1 cellular context compared by ENCODE assay signal in the genomic region with DNA sequence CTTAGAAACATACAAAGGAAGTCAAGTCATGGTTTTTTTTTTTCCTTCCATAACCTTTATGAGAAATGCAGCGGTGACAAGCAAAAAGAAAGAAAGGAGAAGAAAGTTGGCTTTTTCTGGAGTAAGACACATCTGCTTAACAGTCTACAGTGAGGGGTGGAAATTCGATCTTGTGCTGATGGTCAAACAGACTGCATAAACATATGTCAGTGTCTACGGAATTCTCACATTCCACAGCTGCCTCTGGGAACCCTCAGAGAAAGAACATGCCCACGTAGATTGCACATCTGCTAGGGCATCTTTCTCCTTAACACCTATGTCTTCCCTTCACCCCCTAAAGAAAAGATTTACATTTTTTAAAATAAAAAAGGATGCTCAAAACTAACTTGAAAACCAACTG.
TF ChIP-seq lines count a peak whose summit lies in the region.

No MANE protein-coding gene starts in this region.

TF ChIP-seq in H1, 55 proteins besides CTCF, POLR2A, EP300 and RAD21:
- TF ChIP-seq TEAD4 (IDR thresholded peaks at IDR 0.05; ENCODE audit: low read depth, low read length) (peak; percentile 36; the same call in 1 of the 2 replicates), RNF2 (IDR thresholded peaks at IDR 0.05; ENCODE audit: borderline replicate concordance, low read depth, low read length, missing control alignments, poor library complexity, severe bottlenecking) (no peak)
